ENCODE assay signal across 8 cellular contexts in genomic region chr7:133081605-133082389, GRCh38. TPM values are rescaled to one million over a fixed set of nuclear protein-coding genes. Genes with fewer than 3 reads are reported as not detected.
DNase-seq lines count a peak whose midpoint lies in the region; ATAC-seq and TF ChIP-seq lines count a peak whose summit lies in the region.

CHCHD3 (minus strand) TSS chr7:133082090; CDS start chr7:133081937, 153 bp downstream.

- peaks cover 18% of the 10 kb centered on the region for H3K4me1 Mint-ChIP-seq in activated CD4-positive, alpha-beta T cell treated with anti-CD3 and anti-CD28 coated beads, Interleukin-2, amount 10 ng/mL, durations not matched to agents 24 days and 14 days

- H3K36me3 ChIP-seq in BJ (ENCODE audit: control insufficient read depth, insufficient read depth, low read length) (no peaks in the 10 kb centered on the region), colonic mucosa (no peaks in the 10 kb centered on the region)

- POLR2A ChIA-PET in BJ (lab: Charles Lee), result interaction anchor here (0.5 kb wide), 2 partner anchors 11 to 72 kb away, joined by 3 to 24 read pairs; no protein-coding TSS in a partner anchor

- peaks cover 3% of the 10 kb centered on the region for H3K27me3 Mint-ChIP-seq in activated CD4-positive, alpha-beta T cell treated with anti-CD3 and anti-CD28 coated beads, Interleukin-2, amount 10 ng/mL, durations not matched to agents 24 days and 14 days

- intact Hi-C loops in activated CD4-positive, alpha-beta T cell treated with anti-CD3 and anti-CD28 coated beads, Interleukin-2, amount 10 ng/mL, durations not matched to agents 24 days and 14 days (cut with micrococcal nuclease), result loop anchor here (1.0 to 5.0 kb wide), 5 partner anchors 172 to 1235 kb away; partner anchors contain the start of genes EXOC4, LRGUK and SLC35B4
- intact Hi-C loops in colonic mucosa (cut with DNase I), result no loop called here

- H3K9me3 ChIP-seq in colonic mucosa, result no peaks in the 10 kb centered on the region

- peaks cover 4% of the 10 kb centered on the region for H3K4me1 ChIP-seq in colonic mucosa

- peak; percentile 92 for DNase-seq in BJ (ENCODE audit: low read depth)
- peak; percentile 99 for DNase-seq in NCI-H526 treated with DMSO at 0.1 percent for 48 hours (lab: John Stamatoyannopoulos, UW)
- peak; percentile 99 for DNase-seq in activated CD4-positive, alpha-beta T cell treated with anti-CD3 and anti-CD28 coated beads, Interleukin-2, amount 10 ng/mL, durations not matched to agents 24 days and 14 days
- peak; percentile 98 for DNase-seq in colonic mucosa
- DNase-seq in kidney tubule cell (ENCODE audit: low spot score), result peak; percentile 98
- peak; percentile 83 to 95 (median 92) for DNase-seq in stimulated activated CD4-positive, alpha-beta T cell treated with anti-CD3 and anti-CD28 coated beads, Interleukin-1b, Interleukin-23, amount 100 ng/mL, for 24 hours (ENCODE audit: low read depth in 4 of 4, low spot score in 1 of 4)

- no peaks in the 10 kb centered on the region for H3K9me3 Mint-ChIP-seq in activated CD4-positive, alpha-beta T cell treated with anti-CD3 and anti-CD28 coated beads, Interleukin-2, amount 10 ng/mL, durations not matched to agents 24 days and 14 days

- TF ChIP-seq CTCF in BJ (IDR thresholded peaks at IDR 0.05; ENCODE audit: insufficient read depth, low read depth, low read length), result no peak
- TF ChIP-seq CTCF in colonic mucosa (IDR thresholded peaks at IDR 0.05), result no peak

- peak within 1 kb of the TSS; percentile 87 for H3K27ac Mint-ChIP-seq in activated CD4-positive, alpha-beta T cell treated with anti-CD3 and anti-CD28 coated beads, Interleukin-2, amount 10 ng/mL, durations not matched to agents 24 days and 14 days

- H3K4me3 ChIP-seq in BJ (ENCODE audit: low read depth, low read length) (peak within 1 kb of the TSS; percentile 97), colonic mucosa (peak within 1 kb of the TSS; percentile 77)

- H3K27me3 ChIP-seq in BJ (ENCODE audit: control insufficient read depth, insufficient read depth, low read length) (no peaks in the 10 kb centered on the region), colonic mucosa (no peaks in the 10 kb centered on the region)

- H3K9ac ChIP-seq in colonic mucosa (ENCODE audit: low read depth in 2 of 2, low read length in 2 of 2), result peak within 1 kb of the TSS; percentile 78 to 84

- peak; percentile 100 for ATAC-seq in GM19324 (IDR thresholded peaks at IDR 0.05; ENCODE audit: low FRiP score, unreplicated experiment)
- peak; percentile 98 for ATAC-seq in HG03469 (IDR thresholded peaks at IDR 0.05; ENCODE audit: unreplicated experiment)

- peak within 1 kb of the TSS; percentile 74 for H3K27ac ChIP-seq in colonic mucosa

- peak within 1 kb of the TSS; percentile 95 for H3K4me3 Mint-ChIP-seq in activated CD4-positive, alpha-beta T cell treated with anti-CD3 and anti-CD28 coated beads, Interleukin-2, amount 10 ng/mL, durations not matched to agents 24 days and 14 days

- peaks cover 3% of the 10 kb centered on the region for H3K36me3 Mint-ChIP-seq in activated CD4-positive, alpha-beta T cell treated with anti-CD3 and anti-CD28 coated beads, Interleukin-2, amount 10 ng/mL, durations not matched to agents 24 days and 14 days (ENCODE audit: low read depth)

- CTCF ChIA-PET in BJ (lab: Yijun Ruan, JAX), result no interaction called here

RNA-seq across cellular contexts. Expression of gene CHCHD3, which starts in this region (rescaled TPM):
- 47.2 and 65.2 TPM in 2 replicates for polyA plus RNA-seq in BJ (2011; rRNA removed)
- polyA minus RNA-seq in BJ (2011; rRNA and poly(A)+ RNA removed), result 24.5 and 25.6 TPM in 2 replicates
- total RNA-seq in activated CD4-positive, alpha-beta T cell treated with anti-CD3 and anti-CD28 coated beads, Interleukin-2, amount 10 ng/mL, durations not matched to agents 24 days and 14 days, result 74.5 and 76.2 TPM in 2 replicates
- 100 to 1,000 TPM in 1 of 2 donors, 10 to 100 TPM in 1; 81.5 to 112 TPM for total RNA-seq in colonic mucosa

Comparison
In these comparisons a context has a peak if more than half of its experiments do, and no peak if none do; other contexts are left out.
1. Peak in every context shown above with its lines: DNase-seq, ATAC-seq, H3K4me3 ChIP-seq and H3K27ac ChIP-seq.